Comparison of ENCODE assay signal across 19 cellular contexts in genomic region chr2:196125596-196125995, GRCh38. TPM values are rescaled to one million over a fixed set of nuclear protein-coding genes. Genes with fewer than 3 reads are reported as not detected.
"Had no signal": no experiment of that assay in that cellular context is flagged by ENCODE, and none has a peak within 500 bp of the region (broad histone marks: within the 10 kb centered on the region; RNA-seq: fewer than 3 reads in every experiment).

No MANE protein-coding gene starts in this region.

- H3K27me3 ChIP-seq: suprapubic skin, upper lobe of left lung had no signal

- FAIRE-seq: kidney, small intestine had no signal

- H3K27me3 Mint-ChIP-seq: activated naive CD8-positive, alpha-beta T cell; naive thymus-derived CD8-positive, alpha-beta T cell; progenitor cell of endocrine pancreas; stimulated activated naive CD8-positive, alpha-beta T cell treated with anti-CD3 and anti-CD28 coated beads, Interleukin-15, Interleukin-2, amounts not matched to agents 100 ng/mL and 50 ng/mL, for 24 hours had no signal

- DNase-seq: activated CD4-positive, alpha-beta T cell treated with anti-CD3 and anti-CD28 coated beads for 48 hours; activated CD8-positive, alpha-beta memory T cell treated with anti-CD3 and anti-CD28 coated beads, Interleukin-2, amount 50 U/mL, for 4 hours; activated CD8-positive, alpha-beta T cell treated with anti-CD3 and anti-CD28 coated beads, Interleukin-2, amount 10 ng/mL, durations not matched to agents 7 days and 5 days; activated gamma-delta T cell treated with Interleukin-2 at 50 U/mL for 16 hours; activated T-cell treated with anti-CD3 and anti-CD28 coated beads, Interleukin-2, amount 50 U/mL, for 72 hours; foreskin fibroblast; hippocampal formation; kidney; left ventricle myocardium inferior; naive thymus-derived CD8-positive, alpha-beta T cell; nucleus accumbens; right cardiac atrium; small intestine; upper lobe of left lung had no signal

- H3K36me3 ChIP-seq: left ventricle myocardium inferior, suprapubic skin, upper lobe of left lung had no signal

- H3K4me1 ChIP-seq: suprapubic skin, upper lobe of left lung had no signal

- H3K4me3 Mint-ChIP-seq: activated CD8-positive, alpha-beta T cell treated with anti-CD3 and anti-CD28 coated beads, Interleukin-2, amount 10 ng/mL, durations not matched to agents 7 days and 5 days; activated naive CD8-positive, alpha-beta T cell; activated T-cell treated with anti-CD3 and anti-CD28 coated beads, Interleukin-2, amount 50 U/mL, for 72 hours; naive thymus-derived CD8-positive, alpha-beta T cell; stimulated activated naive CD8-positive, alpha-beta T cell treated with anti-CD3 and anti-CD28 coated beads, Interleukin-15, Interleukin-2, amounts not matched to agents 100 ng/mL and 50 ng/mL, for 24 hours; T-helper 1 cell treated with Interleukin-12 subunit alpha and Interleukin-12 subunit beta and Interleukin-4 antibody, amounts not matched to agents 30 μg/mL and 1 μg/mL, for 36 hours had no signal

- H3K27ac ChIP-seq: left ventricle myocardium inferior, suprapubic skin, upper lobe of left lung had no signal

- H3K4me3 ChIP-seq: left ventricle myocardium inferior, suprapubic skin, upper lobe of left lung had no signal

- H3K27ac Mint-ChIP-seq: activated CD8-positive, alpha-beta T cell treated with anti-CD3 and anti-CD28 coated beads, Interleukin-2, amount 10 ng/mL, durations not matched to agents 7 days and 5 days; activated naive CD8-positive, alpha-beta T cell; activated T-cell treated with anti-CD3 and anti-CD28 coated beads, Interleukin-2, amount 50 U/mL, for 72 hours; naive thymus-derived CD8-positive, alpha-beta T cell; progenitor cell of endocrine pancreas; stimulated activated naive CD8-positive, alpha-beta T cell treated with anti-CD3 and anti-CD28 coated beads, Interleukin-15, Interleukin-2, amounts not matched to agents 100 ng/mL and 50 ng/mL, for 24 hours; T-helper 1 cell treated with Interleukin-12 subunit alpha and Interleukin-12 subunit beta and Interleukin-4 antibody, amounts not matched to agents 30 μg/mL and 1 μg/mL, for 36 hours had no signal

RNA-seq across cellular contexts. Expression of gene DNAH7, which starts 57.0 kb away (rescaled TPM):
- total RNA-seq: activated CD8-positive, alpha-beta T cell treated with anti-CD3 and anti-CD28 coated beads, Interleukin-2, amount 10 ng/mL, durations not matched to agents 7 days and 5 days; naive thymus-derived CD8-positive, alpha-beta T cell had no signal
- polyA plus RNA-seq: naive thymus-derived CD8-positive, alpha-beta T cell had no signal
